ENCODE assay signal across 15 cellular contexts in genomic region chr9:136946893-136947891, GRCh38. TPM values are rescaled to one million over a fixed set of nuclear protein-coding genes. Genes with fewer than 3 reads are reported as not detected.
A peak's percentile ranks its signal among the peaks of the same experiment; 100 is the strongest.
DNase-seq lines count a peak whose midpoint lies in the region; ATAC-seq and TF ChIP-seq lines count a peak whose summit lies in the region.
"Had no signal": no experiment of that assay in that cellular context is flagged by ENCODE, and none has a peak within 500 bp of the region (broad histone marks: within the 10 kb centered on the region; RNA-seq: fewer than 3 reads in every experiment).

No MANE protein-coding gene starts in this region.

- intact Hi-C loops in upper lobe of right lung (cut with DNase I) = loop anchor here (10.0 kb wide), 1 partner anchor 88 kb away; the partner anchor contains the start of gene FUT7

- WGBS in esophagus, 2 donors = 49 to 56% methylated on average over 22 to 29 of the region's 29 CpGs

- H3K4me1 ChIP-seq in esophagus (ENCODE audit: control insufficient read depth in 2 of 2, insufficient read depth in 2 of 2, low read length in 1 of 2) (peaks cover 12 to 19% of the 10 kb centered on the region in 2 donors), upper lobe of right lung (peaks cover 28% of the 10 kb centered on the region)

- no peak for ATAC-seq in activated naive CD8-positive, alpha-beta T cell treated with anti-CD3 and anti-CD28 coated beads, Interleukin-2, amount 10 ng/mL, durations not matched to agents 7 days and 5 days (ENCODE audit: low read depth)
- no peak for ATAC-seq in activated naive CD8-positive, alpha-beta T cell treated with anti-CD3 and anti-CD28 coated beads, Interleukin-2, amount 50 U/mL, for 24 hours
- ATAC-seq in upper lobe of right lung = no peak
- no peak for ATAC-seq in GM21717 (IDR thresholded peaks at IDR 0.05; ENCODE audit: unreplicated experiment)

- H3K27me3 ChIP-seq in esophagus (ENCODE audit: control insufficient read depth in 1 of 2, insufficient read depth in 2 of 2, low read length in 2 of 2) = no peaks in the 10 kb centered on the region
- H3K27me3 ChIP-seq in upper lobe of right lung = no peaks in the 10 kb centered on the region
- H3K27me3 ChIP-seq: ascending aorta, SJSA1 had no signal

- POLR2A ChIA-PET in activated naive CD8-positive, alpha-beta T cell treated with anti-CD3 and anti-CD28 coated beads, Interleukin-2, amount 10 ng/mL, durations not matched to agents 7 days and 5 days (lab: Charles Lee) = interaction anchor here (0.9 to 1.5 kb wide), 8 partner anchors 28 to 139 kb away, joined by 3 to 15 read pairs (median 4); partner anchors contain the start of genes CLIC3, MAN1B1 and TRAF2

- H3K9me3 ChIP-seq in esophagus (ENCODE audit: control insufficient read depth in 2 of 2, insufficient read depth in 1 of 2, low read depth in 1 of 2, low read length in 1 of 2) = no peaks in the 10 kb centered on the region
- no peaks in the 10 kb centered on the region for H3K9me3 ChIP-seq in upper lobe of right lung
- H3K9me3 ChIP-seq: ascending aorta, SJSA1 had no signal

- H3K27ac ChIP-seq in esophagus (ENCODE audit: low read depth in 2 of 2, low read length in 1 of 2) (peak overlapping the region; percentile 47 to 73), upper lobe of right lung (peak overlapping the region; percentile 42)
- H3K27ac ChIP-seq: SJSA1 had no signal

- peak overlapping the region; percentile 21 for H3K27ac Mint-ChIP-seq in activated naive CD8-positive, alpha-beta T cell treated with anti-CD3 and anti-CD28 coated beads, Interleukin-2, amount 10 ng/mL, durations not matched to agents 7 days and 5 days
- no peak overlapping the region for H3K27ac Mint-ChIP-seq in activated naive CD8-positive, alpha-beta T cell treated with anti-CD3 and anti-CD28 coated beads, Interleukin-2, amount 50 U/mL, for 24 hours

- no peak overlapping the region for H3K4me3 Mint-ChIP-seq in activated naive CD8-positive, alpha-beta T cell treated with anti-CD3 and anti-CD28 coated beads, Interleukin-2, amount 10 ng/mL, durations not matched to agents 7 days and 5 days
- H3K4me3 Mint-ChIP-seq in activated naive CD8-positive, alpha-beta T cell treated with anti-CD3 and anti-CD28 coated beads, Interleukin-2, amount 50 U/mL, for 24 hours = no peak overlapping the region

- H3K36me3 ChIP-seq in esophagus (ENCODE audit: control insufficient read depth in 2 of 2, insufficient read depth in 2 of 2, low read length in 1 of 2) = peaks cover 2 to 12% of the 10 kb centered on the region in 2 donors
- peaks cover 9% of the 10 kb centered on the region for H3K36me3 ChIP-seq in upper lobe of right lung

- no peaks in the 10 kb centered on the region for H3K9me3 Mint-ChIP-seq in activated naive CD8-positive, alpha-beta T cell treated with anti-CD3 and anti-CD28 coated beads, Interleukin-2, amount 10 ng/mL, durations not matched to agents 7 days and 5 days
- no peaks in the 10 kb centered on the region for H3K9me3 Mint-ChIP-seq in activated naive CD8-positive, alpha-beta T cell treated with anti-CD3 and anti-CD28 coated beads, Interleukin-2, amount 50 U/mL, for 24 hours
- H3K9me3 Mint-ChIP-seq: mesothelial cell of epicardium had no signal

- TF ChIP-seq CTCF in upper lobe of right lung (IDR thresholded peaks at IDR 0.05) = no peak

- no peaks in the 10 kb centered on the region for H3K36me3 Mint-ChIP-seq in activated naive CD8-positive, alpha-beta T cell treated with anti-CD3 and anti-CD28 coated beads, Interleukin-2, amount 10 ng/mL, durations not matched to agents 7 days and 5 days
- no peaks in the 10 kb centered on the region for H3K36me3 Mint-ChIP-seq in activated naive CD8-positive, alpha-beta T cell treated with anti-CD3 and anti-CD28 coated beads, Interleukin-2, amount 50 U/mL, for 24 hours (ENCODE audit: low read depth)
- H3K36me3 Mint-ChIP-seq: mesothelial cell of epicardium had no signal

- H3K4me1 Mint-ChIP-seq in activated naive CD8-positive, alpha-beta T cell treated with anti-CD3 and anti-CD28 coated beads, Interleukin-2, amount 10 ng/mL, durations not matched to agents 7 days and 5 days = peaks cover 4% of the 10 kb centered on the region
- H3K4me1 Mint-ChIP-seq in activated naive CD8-positive, alpha-beta T cell treated with anti-CD3 and anti-CD28 coated beads, Interleukin-2, amount 50 U/mL, for 24 hours = peaks cover 16% of the 10 kb centered on the region

- no peaks in the 10 kb centered on the region for H3K27me3 Mint-ChIP-seq in activated naive CD8-positive, alpha-beta T cell treated with anti-CD3 and anti-CD28 coated beads, Interleukin-2, amount 10 ng/mL, durations not matched to agents 7 days and 5 days
- H3K27me3 Mint-ChIP-seq in activated naive CD8-positive, alpha-beta T cell treated with anti-CD3 and anti-CD28 coated beads, Interleukin-2, amount 50 U/mL, for 24 hours = no peaks in the 10 kb centered on the region

- H3K4me3 ChIP-seq in esophagus (ENCODE audit: low read depth in 1 of 2, low read length in 2 of 2) = no peak overlapping the region
- H3K4me3 ChIP-seq in upper lobe of right lung = no peak overlapping the region
- H3K4me3 ChIP-seq: ascending aorta, SJSA1 had no signal

- DNase-seq in activated naive CD8-positive, alpha-beta T cell treated with anti-CD3 and anti-CD28 coated beads, Interleukin-2, amount 10 ng/mL, durations not matched to agents 7 days and 5 days = no peak
- DNase-seq in activated naive CD8-positive, alpha-beta T cell treated with anti-CD3 and anti-CD28 coated beads, Interleukin-2, amount 50 U/mL, for 24 hours = no peak
- peak; percentile 74 for DNase-seq in myocyte (ENCODE audit: low read depth)
- no peak for DNase-seq in upper lobe of right lung
- DNase-seq in NCI-H526 (lab: John Stamatoyannopoulos, UW) = no peak
- DNase-seq in ecto neural progenitor cell (ENCODE audit: low spot score) = no peak
- DNase-seq: activated T-cell treated with anti-CD3 and anti-CD28 coated beads, Interleukin-2, amount 50 U/mL, for 48 hours; DND-41 had no signal

RNA-seq across cellular contexts. Expression of gene C8G, which starts 2.1 kb away (rescaled TPM):
- 1 to 10 TPM; 1.5 to 3.6 TPM for total RNA-seq in activated naive CD8-positive, alpha-beta T cell treated with anti-CD3 and anti-CD28 coated beads, Interleukin-2, amount 10 ng/mL, durations not matched to agents 7 days and 5 days
- polyA plus RNA-seq in esophagus = 1 to 10 TPM; 1.2 to 1.8 TPM
- total RNA-seq in myocyte (0.88 TPM in 1 of 2 replicates, not detected in the other), upper lobe of right lung (1.1 TPM)
- 0.47 TPM for polyA plus RNA-seq in myocyte (2012)
- total RNA-seq: H7, SJSA1 had no signal

RNA-seq across cellular contexts. Expression of gene FBXW5, which starts 2.7 kb away (rescaled TPM):
- total RNA-seq in activated naive CD8-positive, alpha-beta T cell treated with anti-CD3 and anti-CD28 coated beads, Interleukin-2, amount 10 ng/mL, durations not matched to agents 7 days and 5 days = 100 to 1,000 TPM; 103 to 104 TPM
- 10 to 100 TPM; 91.4 to 97.3 TPM for polyA plus RNA-seq in esophagus
- 170 and 196 TPM in 2 replicates for total RNA-seq in myocyte
- polyA plus RNA-seq in myocyte (2012) = 89.6 TPM
- total RNA-seq in upper lobe of right lung = 91.2 TPM

RNA-seq across cellular contexts. Expression of gene LCN12, which starts 4.9 kb away (rescaled TPM):
- total RNA-seq in activated naive CD8-positive, alpha-beta T cell treated with anti-CD3 and anti-CD28 coated beads, Interleukin-2, amount 10 ng/mL, durations not matched to agents 7 days and 5 days = 1 to 10 TPM in 1 of 2 experiments, under 1 TPM in 1; 0.91 to 1.1 TPM
- polyA plus RNA-seq in esophagus = under 1 TPM; 0.24 to 0.77 TPM
- total RNA-seq in myocyte (0.10 and 0.27 TPM in 2 replicates), upper lobe of right lung (2.6 TPM)
- polyA plus RNA-seq in myocyte (2012) = 0.37 TPM
- total RNA-seq: ascending aorta, SJSA1 had no signal

RNA-seq across cellular contexts. Expression of gene PTGDS, which starts 30.1 kb away (rescaled TPM):
- total RNA-seq in activated naive CD8-positive, alpha-beta T cell treated with anti-CD3 and anti-CD28 coated beads, Interleukin-2, amount 10 ng/mL, durations not matched to agents 7 days and 5 days = 1 to 10 TPM; 1.3 to 3.3 TPM
- 10 to 100 TPM; 18.4 to 42.3 TPM for polyA plus RNA-seq in esophagus
- total RNA-seq in myocyte (126 and 177 TPM in 2 replicates), upper lobe of right lung (477 TPM)
- polyA plus RNA-seq in myocyte (2012) = 590 TPM
- total RNA-seq: SJSA1 had no signal

RNA-seq across cellular contexts. Expression of gene LCNL1, which starts 35.6 kb away (rescaled TPM):
- total RNA-seq in activated naive CD8-positive, alpha-beta T cell treated with anti-CD3 and anti-CD28 coated beads, Interleukin-2, amount 10 ng/mL, durations not matched to agents 7 days and 5 days = under 1 TPM; 0.33 to 0.48 TPM
- under 1 TPM; 0.20 to 0.55 TPM for polyA plus RNA-seq in esophagus
- total RNA-seq in myocyte = 5.0 and 13.8 TPM in 2 replicates
- polyA plus RNA-seq in myocyte (2012) = 16.5 TPM
- total RNA-seq in upper lobe of right lung = 5.1 TPM
- total RNA-seq: ascending aorta, renal cortical epithelial cell, SJSA1 had no signal
